In the genomic region with DNA sequence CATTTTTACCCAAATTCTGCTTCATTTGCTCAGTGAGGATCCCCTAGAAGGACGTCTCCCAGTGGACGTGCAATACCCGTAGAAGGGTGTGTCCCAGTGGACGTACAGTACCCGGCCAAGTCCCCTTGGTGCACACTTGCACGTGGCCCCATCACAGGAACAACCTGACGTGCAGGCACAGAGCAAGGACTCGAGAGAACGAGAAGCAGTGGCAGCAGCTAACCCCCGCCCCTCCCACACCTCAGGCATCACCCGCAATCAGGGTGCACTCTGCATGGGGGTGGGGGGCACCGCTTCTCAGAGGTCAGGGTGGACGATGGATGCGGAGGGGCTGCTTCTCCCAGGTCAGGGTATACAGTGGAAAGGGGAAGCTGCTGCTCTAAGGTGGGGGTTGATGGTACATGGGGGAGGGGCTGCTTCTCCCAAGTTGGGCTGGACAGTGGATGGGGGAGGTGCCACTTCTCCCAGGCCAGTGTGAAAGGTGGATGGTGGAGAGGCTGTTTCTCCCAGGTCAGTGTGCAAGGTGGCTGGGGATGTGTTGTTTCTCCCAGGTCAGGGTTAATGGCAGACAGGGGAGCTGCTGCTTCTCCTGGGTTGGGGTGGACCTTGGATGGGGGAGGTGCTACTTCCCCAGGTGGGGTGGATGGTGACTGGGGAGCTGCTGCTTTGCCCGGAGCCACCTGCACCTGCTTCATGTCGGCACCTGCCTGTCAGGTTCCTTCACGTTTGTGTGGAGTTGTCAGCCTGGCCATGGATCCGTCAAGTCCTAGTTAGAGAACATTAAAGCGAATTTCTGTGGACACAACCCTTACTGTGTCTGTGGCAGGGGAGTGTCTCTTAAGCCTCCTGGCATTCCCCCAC, we compare ENCODE assay signal across 15 cellular contexts. TPM values are rescaled to one million over a fixed set of nuclear protein-coding genes. Genes with fewer than 3 reads are reported as not detected.
DNase-seq lines count a peak whose midpoint lies in the region; ATAC-seq, FAIRE-seq and TF ChIP-seq lines count a peak whose summit lies in the region.
"Had no signal": no experiment of that assay in that cellular context is flagged by ENCODE, and none has a peak within 500 bp of the region (broad histone marks: within the 10 kb centered on the region; RNA-seq: fewer than 3 reads in every experiment).

No MANE protein-coding gene starts in this region.

- CTCF ChIA-PET in MCF 10A (lab: Yijun Ruan, JAX) = interaction anchor here (1.1 kb wide), 1 partner anchor 9 kb away, joined by 4 read pairs; no protein-coding TSS in a partner anchor

- TF ChIP-seq POLR2A in breast epithelium (IDR thresholded peaks at IDR 0.05) = no peak
- TF ChIP-seq POLR2A in uterus (IDR thresholded peaks at IDR 0.05) = no peak

- H3K27me3 ChIP-seq in breast epithelium = peaks cover 0 to 8% of the 10 kb centered on the region in 2 donors
- no peaks in the 10 kb centered on the region for H3K27me3 ChIP-seq in astrocyte (ENCODE audit: insufficient read depth, low read length)
- no peaks in the 10 kb centered on the region for H3K27me3 ChIP-seq in uterus

- POLR2A ChIA-PET in MCF 10A (lab: Yijun Ruan, JAX) = interaction anchor here (0.5 kb wide), 1 partner anchor 1112 kb away, joined by 3 read pairs; no protein-coding TSS in a partner anchor

- peaks cover 21% of the 10 kb centered on the region for H4K20me1 ChIP-seq in astrocyte (ENCODE audit: insufficient read depth, low read length)

- H2AFZ ChIP-seq in astrocyte (ENCODE audit: low read depth, low read length) = no peak overlapping the region

- FAIRE-seq in astrocyte (lab: Jason Lieb, UNC) = no peak
- FAIRE-seq: GM12878 had no signal

- no peak overlapping the region for H3K9ac ChIP-seq in astrocyte (ENCODE audit: low read length)

- H3K9me3 ChIP-seq in breast epithelium = no peaks in the 10 kb centered on the region
- H3K9me3 ChIP-seq in astrocyte (ENCODE audit: insufficient read depth, low read depth, low read length) = peaks cover 2% of the 10 kb centered on the region
- H3K9me3 ChIP-seq in uterus = no peaks in the 10 kb centered on the region

- H3K36me3 ChIP-seq in breast epithelium = no peaks in the 10 kb centered on the region
- H3K36me3 ChIP-seq in astrocyte (ENCODE audit: insufficient read depth, low read length) = no peaks in the 10 kb centered on the region
- H3K36me3 ChIP-seq in uterus = no peaks in the 10 kb centered on the region
- H3K36me3 ChIP-seq: left lung had no signal

- ATAC-seq in HG02981 (IDR thresholded peaks at IDR 0.05; ENCODE audit: unreplicated experiment) (no peak), GM19324 (IDR thresholded peaks at IDR 0.05; ENCODE audit: low FRiP score, unreplicated experiment) (no peak)
- ATAC-seq: activated CD8-positive, alpha-beta T cell treated with anti-CD3 and anti-CD28 coated beads for 36 hours; GM12878; T-cell had no signal

- H3K36me3 Mint-ChIP-seq in MCF 10A (ENCODE audit: insufficient read depth, unreplicated experiment) = peaks cover 7% of the 10 kb centered on the region
- peaks cover 7% of the 10 kb centered on the region for H3K36me3 Mint-ChIP-seq in astrocyte (ENCODE audit: low read depth, unreplicated experiment)
- H3K36me3 Mint-ChIP-seq in nephron (ENCODE audit: low read depth) = no peaks in the 10 kb centered on the region
- H3K36me3 Mint-ChIP-seq: activated naive CD8-positive, alpha-beta T cell treated with anti-CD3 and anti-CD28 coated beads, Interleukin-2, amount 10 ng/mL, durations not matched to agents 7 days and 5 days; T-cell had no signal

- BruUV-seq in MCF 10A (replicated peaks; lab: Mats Ljungman, UMichigan) = no TSS peak

- H3K4me2 ChIP-seq in astrocyte (ENCODE audit: low read length) = peak overlapping the region; percentile 89

- H3K4me1 Mint-ChIP-seq in MCF 10A (ENCODE audit: insufficient read depth, unreplicated experiment) (peaks cover 6% of the 10 kb centered on the region), astrocyte (ENCODE audit: low read depth, unreplicated experiment) (peaks cover 16% of the 10 kb centered on the region), nephron (peaks cover 35% of the 10 kb centered on the region)

- H3K4me3 ChIP-seq in breast epithelium (no peak overlapping the region), astrocyte (ENCODE audit: insufficient read depth, low read depth, low read length) (no peak overlapping the region), uterus (peak overlapping the region in 1 of 2 donors; percentile 52)
- H3K4me3 ChIP-seq: GM12878 had no signal

- H3K27me3 Mint-ChIP-seq in MCF 10A (ENCODE audit: insufficient read depth, unreplicated experiment) (no peaks in the 10 kb centered on the region), astrocyte (ENCODE audit: low read depth, unreplicated experiment) (peaks cover 25% of the 10 kb centered on the region), nephron (ENCODE audit: low read depth) (peaks cover 77% of the 10 kb centered on the region)

- TF ChIP-seq CTCF in breast epithelium (IDR thresholded peaks at IDR 0.05) = no peak
- no peak for TF ChIP-seq CTCF in MCF 10A (IDR thresholded peaks at IDR 0.05; ENCODE audit: unreplicated experiment)
- TF ChIP-seq CTCF in astrocyte (IDR thresholded peaks at IDR 0.05; ENCODE audit: insufficient read depth, low read depth, low read length) = no peak
- no peak for TF ChIP-seq CTCF in nephron (IDR thresholded peaks at IDR 0.05; ENCODE audit: unreplicated experiment in 3 of 3)
- TF ChIP-seq CTCF in uterus (IDR thresholded peaks at IDR 0.05) = no peak

- H3K27ac ChIP-seq in breast epithelium (peak overlapping the region; percentile 4 to 48), astrocyte (ENCODE audit: low read depth, low read length) (no peak overlapping the region), uterus (peak overlapping the region; percentile 83)

- H3K9me3 Mint-ChIP-seq in MCF 10A (ENCODE audit: unreplicated experiment) (no peaks in the 10 kb centered on the region), astrocyte (ENCODE audit: unreplicated experiment) (peaks cover 12% of the 10 kb centered on the region), nephron (peaks cover 11% of the 10 kb centered on the region)
- H3K9me3 Mint-ChIP-seq: activated CD8-positive, alpha-beta T cell treated with anti-CD3 and anti-CD28 coated beads for 36 hours; activated naive CD8-positive, alpha-beta T cell treated with anti-CD3 and anti-CD28 coated beads, Interleukin-2, amount 10 ng/mL, durations not matched to agents 7 days and 5 days; T-cell had no signal

- intact Hi-C loops in breast epithelium (cut with DNase I; ENCODE audit: low total_unique reads) = no loop called here
- intact Hi-C loops in MCF 10A (cut with micrococcal nuclease) = no loop called here
- intact Hi-C loops in uterus (cut with DNase I; ENCODE audit: low total_unique reads) = no loop called here

- H3K4me1 ChIP-seq in breast epithelium (no peaks in the 10 kb centered on the region), astrocyte (ENCODE audit: insufficient read depth, low read length) (peaks cover 18% of the 10 kb centered on the region), uterus (no peaks in the 10 kb centered on the region)

- DNase-seq in breast epithelium (ENCODE audit: low spot score in 2 of 2) (no peak), MCF 10A (ENCODE audit: unreplicated experiment) (no peak), astrocyte (ENCODE audit: low read depth) (no peak), uterus (peak in 1 of 2 donors; percentile 38), cerebellar cortex (ENCODE audit: low spot score) (no peak)
- DNase-seq: activated CD8-positive, alpha-beta T cell treated with anti-CD3 and anti-CD28 coated beads for 36 hours; activated naive CD8-positive, alpha-beta T cell treated with anti-CD3 and anti-CD28 coated beads, Interleukin-2, amount 10 ng/mL, durations not matched to agents 7 days and 5 days; effector memory CD4-positive, alpha-beta T cell; NCI-H2081 treated with DMSO at 0.1 percent for 48 hours; T-cell had no signal

- H3K4me3 Mint-ChIP-seq in MCF 10A (ENCODE audit: unreplicated experiment) = no peak overlapping the region
- no peak overlapping the region for H3K4me3 Mint-ChIP-seq in astrocyte (ENCODE audit: unreplicated experiment)
- peak overlapping the region; percentile 6 to 59 (median 31) for H3K4me3 Mint-ChIP-seq in nephron
- H3K4me3 Mint-ChIP-seq: activated CD8-positive, alpha-beta T cell treated with anti-CD3 and anti-CD28 coated beads for 36 hours; activated naive CD8-positive, alpha-beta T cell treated with anti-CD3 and anti-CD28 coated beads, Interleukin-2, amount 10 ng/mL, durations not matched to agents 7 days and 5 days had no signal

- H3K79me2 ChIP-seq in astrocyte (ENCODE audit: insufficient read depth, low read length) = peaks cover 14% of the 10 kb centered on the region

- H3K27ac Mint-ChIP-seq in MCF 10A (ENCODE audit: low read depth, unreplicated experiment) (no peak overlapping the region), astrocyte (ENCODE audit: unreplicated experiment) (no peak overlapping the region), nephron (peak overlapping the region in 2 of 3 experiments; percentile 62 to 90)
- H3K27ac Mint-ChIP-seq: activated CD8-positive, alpha-beta T cell treated with anti-CD3 and anti-CD28 coated beads for 36 hours; activated naive CD8-positive, alpha-beta T cell treated with anti-CD3 and anti-CD28 coated beads, Interleukin-2, amount 10 ng/mL, durations not matched to agents 7 days and 5 days; T-cell had no signal

RNA-seq across cellular contexts. Expression of a gene that starts 1.0 kb away (rescaled TPM):
- total RNA-seq in breast epithelium (100 to 1,000 TPM in 1 of 3 donors, 10 to 100 TPM in 2; 31.9 to 145 (median 73.0) TPM), MCF 10A (2022) (0.05 TPM in 1 of 2 replicates, not detected in the other), astrocyte (135 and 260 TPM in 2 replicates), uterus (100 to 1,000 TPM in 2 of 4 donors, 10 to 100 TPM in 2; 84.0 to 224 (median 136) TPM)
- total RNA-seq: activated CD8-positive, alpha-beta T cell treated with anti-CD3 and anti-CD28 coated beads for 36 hours; activated naive CD8-positive, alpha-beta T cell treated with anti-CD3 and anti-CD28 coated beads, Interleukin-2, amount 10 ng/mL, durations not matched to agents 7 days and 5 days had no signal

Comparison
In these comparisons a context has a peak if more than half of its experiments do, and no peak if none do; other contexts are left out.
1. RNA of a gene that starts 1.0 kb away (total RNA-seq): 84.0 to 224 TPM in uterus, 135 to 260 TPM in astrocyte and 31.9 to 145 TPM in breast epithelium; 0.05 TPM in MCF 10A; every median in the first group is over 10 times any median in the second.
2. H3K27ac Mint-ChIP-seq: peak in nephron (2 of 3); none in MCF 10A (single experiment) and astrocyte (single experiment).
3. H3K4me3 Mint-ChIP-seq: peak in nephron (3 of 3); none in MCF 10A (single experiment) and astrocyte (single experiment).